1 cellular context compared by ENCODE assay signal in the genomic region with DNA sequence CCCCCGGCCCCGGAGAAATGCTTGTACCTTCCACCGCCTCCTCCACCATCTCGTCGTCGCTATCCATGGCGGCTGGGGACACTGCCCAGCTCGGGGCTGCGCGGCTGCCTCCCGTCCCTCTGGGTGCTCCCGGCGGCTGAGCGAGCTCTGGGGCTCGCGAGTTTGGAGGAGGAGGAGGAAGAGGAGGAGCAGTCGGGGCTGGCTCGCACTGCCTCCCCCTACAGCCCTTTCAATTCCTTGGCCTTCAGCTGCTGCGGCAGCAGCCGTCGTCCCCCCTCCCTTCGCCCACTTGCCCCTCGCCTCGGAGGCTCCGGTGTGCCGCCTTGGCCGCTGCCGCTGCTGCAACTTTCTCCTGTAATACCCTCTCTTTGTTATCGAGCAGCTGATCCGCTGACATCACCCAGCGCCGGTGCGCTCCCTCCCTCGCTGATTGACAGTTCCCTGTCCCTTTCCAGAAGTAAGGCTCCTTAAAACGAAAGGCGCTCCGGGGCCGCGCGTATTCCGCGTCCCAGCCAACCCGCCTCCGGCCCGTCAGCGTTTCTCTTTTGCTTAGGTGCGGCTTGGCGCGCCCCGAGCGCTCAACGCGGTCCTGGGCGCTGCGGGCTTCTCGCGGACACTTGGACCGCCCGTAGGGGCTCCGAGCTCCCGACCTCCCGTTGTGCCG.
TF ChIP-seq lines count a peak whose summit lies in the region.

Gene SETD7, minus strand, starts transcription at position 149 of the 664 bp plus-strand sequence. Its CDS starts 82 bp downstream, at position 67.

TF ChIP-seq in K562, 482 proteins besides CTCF, POLR2A, EP300 and RAD21 (continued from another document and continues in another):
- TF ChIP-seq HBP1 (CRISPR knock-in tag; IDR thresholded peaks at IDR 0.05), result no peak
- TF ChIP-seq ARID3A (IDR thresholded peaks at IDR 0.05; ENCODE audit: borderline replicate concordance, low read depth, low read length), result no peak
- TF ChIP-seq TARDBP (IDR thresholded peaks at IDR 0.05), result no peak
- peak; percentile 73 for TF ChIP-seq MEIS2 (IDR thresholded peaks at IDR 0.05; ENCODE audit: partially characterized antibody)
- TF ChIP-seq SMARCC2 (IDR thresholded peaks at IDR 0.05; ENCODE audit: low read depth), result no peak
- no peak for TF ChIP-seq CREBBP (IDR thresholded peaks at IDR 0.05; ENCODE audit: low read depth, low read length)
- TF ChIP-seq CREM (IDR thresholded peaks at IDR 0.05; ENCODE audit: low read depth), result peak; percentile 17; the same call in 1 of the 2 replicates
- TF ChIP-seq BCOR (IDR thresholded peaks at IDR 0.05), result peak; percentile 36; the same call in 1 of the 2 replicates
- peak; percentile 26; the same call in 1 of the 2 replicates for TF ChIP-seq PHF8 (IDR thresholded peaks at IDR 0.05; ENCODE audit: borderline replicate concordance, low read length)
- no peak for TF ChIP-seq CREB3L1 (IDR thresholded peaks at IDR 0.05; ENCODE audit: borderline replicate concordance, low read depth)
- TF ChIP-seq ZNF699 (CRISPR knock-in tag; IDR thresholded peaks at IDR 0.05; ENCODE audit: insufficient replicate concordance), result no peak
- TF ChIP-seq CAMTA2 (CRISPR knock-in tag; conservative IDR thresholded peaks at IDR 0.05), result no peak
- TF ChIP-seq MEF2D (tag; conservative IDR thresholded peaks at IDR 0.05; ENCODE audit: low read depth), result no peak
- TF ChIP-seq ATF1 (CRISPR knock-in tag; IDR thresholded peaks at IDR 0.05), result no peak
- TF ChIP-seq ATF1 (tag; IDR thresholded peaks at IDR 0.05), result peak; percentile 63
- TF ChIP-seq ZNF79 (CRISPR knock-in tag; IDR thresholded peaks at IDR 0.05; ENCODE audit: low read depth), result no peak
- no peak for TF ChIP-seq MCM2 (IDR thresholded peaks at IDR 0.05; ENCODE audit: low read depth)
- TF ChIP-seq, protein P1, sequence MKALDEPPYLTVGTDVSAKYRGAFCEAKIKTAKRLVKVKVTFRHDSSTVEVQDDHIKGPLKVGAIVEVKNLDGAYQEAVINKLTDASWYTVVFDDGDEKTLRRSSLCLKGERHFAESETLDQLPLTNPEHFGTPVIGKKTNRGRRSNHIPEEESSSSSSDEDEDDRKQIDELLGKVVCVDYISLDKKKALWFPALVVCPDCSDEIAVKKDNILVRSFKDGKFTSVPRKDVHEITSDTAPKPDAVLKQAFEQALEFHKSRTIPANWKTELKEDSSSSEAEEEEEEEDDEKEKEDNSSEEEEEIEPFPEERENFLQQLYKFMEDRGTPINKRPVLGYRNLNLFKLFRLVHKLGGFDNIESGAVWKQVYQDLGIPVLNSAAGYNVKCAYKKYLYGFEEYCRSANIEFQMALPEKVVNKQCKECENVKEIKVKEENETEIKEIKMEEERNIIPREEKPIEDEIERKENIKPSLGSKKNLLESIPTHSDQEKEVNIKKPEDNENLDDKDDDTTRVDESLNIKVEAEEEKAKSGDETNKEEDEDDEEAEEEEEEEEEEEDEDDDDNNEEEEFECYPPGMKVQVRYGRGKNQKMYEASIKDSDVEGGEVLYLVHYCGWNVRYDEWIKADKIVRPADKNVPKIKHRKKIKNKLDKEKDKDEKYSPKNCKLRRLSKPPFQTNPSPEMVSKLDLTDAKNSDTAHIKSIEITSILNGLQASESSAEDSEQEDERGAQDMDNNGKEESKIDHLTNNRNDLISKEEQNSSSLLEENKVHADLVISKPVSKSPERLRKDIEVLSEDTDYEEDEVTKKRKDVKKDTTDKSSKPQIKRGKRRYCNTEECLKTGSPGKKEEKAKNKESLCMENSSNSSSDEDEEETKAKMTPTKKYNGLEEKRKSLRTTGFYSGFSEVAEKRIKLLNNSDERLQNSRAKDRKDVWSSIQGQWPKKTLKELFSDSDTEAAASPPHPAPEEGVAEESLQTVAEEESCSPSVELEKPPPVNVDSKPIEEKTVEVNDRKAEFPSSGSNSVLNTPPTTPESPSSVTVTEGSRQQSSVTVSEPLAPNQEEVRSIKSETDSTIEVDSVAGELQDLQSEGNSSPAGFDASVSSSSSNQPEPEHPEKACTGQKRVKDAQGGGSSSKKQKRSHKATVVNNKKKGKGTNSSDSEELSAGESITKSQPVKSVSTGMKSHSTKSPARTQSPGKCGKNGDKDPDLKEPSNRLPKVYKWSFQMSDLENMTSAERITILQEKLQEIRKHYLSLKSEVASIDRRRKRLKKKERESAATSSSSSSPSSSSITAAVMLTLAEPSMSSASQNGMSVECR (CRISPR knock-in tag; IDR thresholded peaks at IDR 0.05), result 0 out of 2 replicates have a peak, but pooled peaks have one; percentile 10
- 0 out of 4 replicates have a peak, but pooled peaks of 1 of the 2 experiments have one; percentile 12 for TF ChIP-seq TEAD1 (CRISPR knock-in tag; IDR thresholded peaks at IDR 0.05)
- no peak for TF ChIP-seq RFX7 (CRISPR knock-in tag; IDR thresholded peaks at IDR 0.05)
- no peak for TF ChIP-seq POLR2H (tag; IDR thresholded peaks at IDR 0.05; ENCODE audit: low read depth)
- no peak for TF ChIP-seq LARP7 (IDR thresholded peaks at IDR 0.05)
- no peak for TF ChIP-seq TBP (optimal IDR thresholded peaks at IDR 0.05; ENCODE audit: low read depth, low read length)
- TF ChIP-seq PRDM10 (IDR thresholded peaks at IDR 0.05; ENCODE audit: partially characterized antibody), result no peak
- TF ChIP-seq TCF7 (IDR thresholded peaks at IDR 0.05; ENCODE audit: borderline replicate concordance), result no peak
- no peak for TF ChIP-seq PRPF4 (IDR thresholded peaks at IDR 0.05; ENCODE audit: insufficient read depth, low read depth, low read length, poor library complexity, severe bottlenecking)
- peak; percentile 32; the same call in 1 of the 2 replicates for TF ChIP-seq TOE1 (IDR thresholded peaks at IDR 0.05; ENCODE audit: borderline replicate concordance)
- no peak for TF ChIP-seq TOE1 (CRISPR knock-in tag; IDR thresholded peaks at IDR 0.05; ENCODE audit: borderline replicate concordance, low read depth)
- TF ChIP-seq TBL1XR1 (IDR thresholded peaks at IDR 0.05; ENCODE audit: low read length in 2 of 2), result no peak
- TF ChIP-seq ZNF143 (CRISPR knock-in tag; IDR thresholded peaks at IDR 0.05), result 0 out of 2 replicates have a peak, but pooled peaks have one; percentile 9
- peak in 1 of 3 experiments; percentile 56 for TF ChIP-seq YY1 (IDR thresholded peaks at IDR 0.05; ENCODE audit: borderline replicate concordance in 1 of 3, control insufficient read depth in 1 of 3, extremely low read depth in 1 of 3, insufficient read depth in 3 of 3, insufficient read length in 1 of 3, insufficient replicate concordance in 2 of 3, low read depth in 1 of 3, low read length in 2 of 3)
- no peak for TF ChIP-seq MCM5 (IDR thresholded peaks at IDR 0.05; ENCODE audit: low read depth)
- TF ChIP-seq PCBP1 (IDR thresholded peaks at IDR 0.05; ENCODE audit: low read depth, low read length, poor library complexity, severe bottlenecking), result peak; percentile 37
- no peak for TF ChIP-seq FOXM1 (IDR thresholded peaks at IDR 0.05; ENCODE audit: low read depth)
- no peak for TF ChIP-seq FOXM1 (CRISPR knock-in tag; IDR thresholded peaks at IDR 0.05; ENCODE audit: low read depth)
- TF ChIP-seq SRSF7 (optimal IDR thresholded peaks at IDR 0.05; ENCODE audit: low read depth, low read length), result no peak
- TF ChIP-seq XRCC4 (IDR thresholded peaks at IDR 0.05; ENCODE audit: extremely low read depth, insufficient read depth, insufficient read length), result no peak
- TF ChIP-seq TFAP4 (CRISPR knock-in tag; IDR thresholded peaks at IDR 0.05; ENCODE audit: borderline replicate concordance), result peak; percentile 94
- no peak for TF ChIP-seq ZFP36 (IDR thresholded peaks at IDR 0.05; ENCODE audit: low read depth, low read length, partially characterized antibody)
- TF ChIP-seq MYC (IDR thresholded peaks at IDR 0.05; ENCODE audit: low read depth, low read length), result no peak
- TF ChIP-seq MYC (CRISPR knock-in tag; IDR thresholded peaks at IDR 0.05; ENCODE audit: borderline replicate concordance, low read depth), result no peak
- no peak for TF ChIP-seq SMARCA5 (IDR thresholded peaks at IDR 0.05)
- TF ChIP-seq ZEB2 (IDR thresholded peaks at IDR 0.05), result no peak
- peak; percentile 9; the same call in 1 of the 2 replicates for TF ChIP-seq RBFOX2 (IDR thresholded peaks at IDR 0.05; ENCODE audit: low read depth, low read length)
- no peak for TF ChIP-seq HDAC6 (IDR thresholded peaks at IDR 0.05; ENCODE audit: low read depth, low read length)
- TF ChIP-seq NFATC3 (IDR thresholded peaks at IDR 0.05), result peak; percentile 98
- TF ChIP-seq JUND (IDR thresholded peaks at IDR 0.05; ENCODE audit: borderline replicate concordance, low read depth, low read length), result peak; percentile 62
- peak; percentile 71; the same call in 1 of the 3 replicates for TF ChIP-seq JUND (tag; IDR thresholded peaks at IDR 0.05; ENCODE audit: borderline replicate concordance, low read depth, low read length)
- TF ChIP-seq SMARCB1 (IDR thresholded peaks at IDR 0.05; ENCODE audit: insufficient read length, low read depth), result no peak
- no peak for TF ChIP-seq SPI1 (IDR thresholded peaks at IDR 0.05; ENCODE audit: borderline replicate concordance, low read depth, low read length)
- TF ChIP-seq STAT5B (CRISPR knock-in tag; IDR thresholded peaks at IDR 0.05), result no peak
- no peak for TF ChIP-seq ZBTB17 (CRISPR knock-in tag; IDR thresholded peaks at IDR 0.05)
- TF ChIP-seq ZNF75A (CRISPR knock-in tag; IDR thresholded peaks at IDR 0.05), result no peak
- TF ChIP-seq SREBF1 (IDR thresholded peaks at IDR 0.05; ENCODE audit: borderline replicate concordance, low read depth, low read length), result no peak
- 0 out of 2 replicates have a peak, but pooled peaks have one; percentile 4 for TF ChIP-seq MYNN (IDR thresholded peaks at IDR 0.05)
- TF ChIP-seq MYNN (CRISPR knock-in tag; IDR thresholded peaks at IDR 0.05), result no peak
- TF ChIP-seq ZNF121 (CRISPR knock-in tag; conservative IDR thresholded peaks at IDR 0.05), result no peak
- peak; percentile 72 for TF ChIP-seq CTBP1 (IDR thresholded peaks at IDR 0.05; ENCODE audit: borderline replicate concordance)
- no peak for TF ChIP-seq ZNF239 (CRISPR knock-in tag; IDR thresholded peaks at IDR 0.05)
- TF ChIP-seq ARID2 (IDR thresholded peaks at IDR 0.05), result no peak
- TF ChIP-seq TEAD2 (tag; IDR thresholded peaks at IDR 0.05), result no peak
- no peak for TF ChIP-seq CBFA2T2 (conservative IDR thresholded peaks at IDR 0.05)
